In genomic region chr4:25106363-25107151, GRCh38 we compare ENCODE assay signal across 20 cellular contexts.
"Had no signal": no experiment of that assay in that cellular context is flagged by ENCODE, and none has a peak within 500 bp of the region (broad histone marks: within the 10 kb centered on the region; RNA-seq: fewer than 3 reads in every experiment).

No MANE protein-coding gene starts in this region.

- H3K4me3 Mint-ChIP-seq: naive thymus-derived CD8-positive, alpha-beta T cell; neural progenitor cell; stimulated activated memory B cell treated with anti-CD40 and anti-IgM and Interleukin-4, amounts not matched to agents 10 μg/mL and 1 μg/mL and 100 μg/mL, for 72 hours had no signal

- DNase-seq: cerebellar nuclear complex; colonic mucosa; dermis blood vessel endothelial cell; foreskin keratinocyte; hippocampal formation; kidney glomerular epithelial cell; mesendoderm; naive thymus-derived CD8-positive, alpha-beta T cell; psoas muscle; retina; spleen; stimulated activated CD4-positive, alpha-beta T cell treated with anti-CD3 and anti-CD28 coated beads, Interleukin-15, amount 100 ng/mL, for 24 hours; stimulated activated CD4-positive, alpha-beta T cell treated with anti-CD3 and anti-CD28 coated beads, Interleukin-1b, Interleukin-23, amount 100 ng/mL, for 48 hours; stimulated activated CD4-positive, alpha-beta T cell treated with anti-CD3 and anti-CD28 coated beads, Interleukin-4, amount 100 ng/mL, for 24 hours; stomach; substantia nigra; transverse colon had no signal

- H3K36me3 Mint-ChIP-seq: neural progenitor cell; stimulated activated memory B cell treated with anti-CD40 and anti-IgM and Interleukin-4, amounts not matched to agents 10 μg/mL and 1 μg/mL and 100 μg/mL, for 72 hours had no signal

- H3K27ac Mint-ChIP-seq: naive thymus-derived CD8-positive, alpha-beta T cell; neural progenitor cell; stimulated activated memory B cell treated with anti-CD40 and anti-IgM and Interleukin-4, amounts not matched to agents 10 μg/mL and 1 μg/mL and 100 μg/mL, for 72 hours had no signal

- H3K4me1 Mint-ChIP-seq: naive thymus-derived CD8-positive, alpha-beta T cell; stimulated activated memory B cell treated with anti-CD40 and anti-IgM and Interleukin-4, amounts not matched to agents 10 μg/mL and 1 μg/mL and 100 μg/mL, for 72 hours had no signal

- ATAC-seq: foreskin keratinocyte; naive thymus-derived CD8-positive, alpha-beta T cell; psoas muscle; sciatic nerve; stimulated activated memory B cell treated with anti-CD40 and anti-IgM and Interleukin-4, amounts not matched to agents 10 μg/mL and 1 μg/mL and 100 μg/mL, for 72 hours had no signal
